Comparison of ENCODE assay signal across 8 cellular contexts in genomic region chr1:89762801-89763648, GRCh38. TPM values are rescaled to one million over a fixed set of nuclear protein-coding genes. Genes with fewer than 3 reads are reported as not detected.
A peak's percentile ranks its signal among the peaks of the same experiment; 100 is the strongest.
DNase-seq lines count a peak whose midpoint lies in the region; TF ChIP-seq lines count a peak whose summit lies in the region.

No MANE protein-coding gene starts in this region.

- H3K4me1 ChIP-seq in Loucy (ENCODE audit: insufficient read depth, low read length, poor library complexity, severe bottlenecking) = peaks cover 27% of the 10 kb centered on the region
- H3K4me1 ChIP-seq in trophoblast cell (ENCODE audit: control insufficient read depth in 1 of 2, insufficient read depth in 2 of 2, low read length in 2 of 2) = peaks cover 0 to 4% of the 10 kb centered on the region in 2 experiments
- H3K4me1 ChIP-seq in transverse colon = peaks cover 0 to 18% (median 6%) of the 10 kb centered on the region in 4 donors

- H4K8ac ChIP-seq in trophoblast cell (ENCODE audit: low read depth, low read length) = no peak overlapping the region

- H2AFZ ChIP-seq in Loucy (ENCODE audit: low read length) = peak overlapping the region; percentile 97
- H2AFZ ChIP-seq in trophoblast cell (ENCODE audit: insufficient read depth, low read length, poor library complexity) = peak overlapping the region; percentile 27

- H2BK120ac ChIP-seq in trophoblast cell (ENCODE audit: insufficient read depth, low read length, poor library complexity) = no peak overlapping the region

- H3K18ac ChIP-seq in trophoblast cell (ENCODE audit: low read length) = no peak overlapping the region

- WGBS in trophoblast cell (ENCODE audit: extremely low coverage, insufficient coverage, insufficient read length) = no CpG with 5 or more reads among the region's 46 CpGs
- 0 to 1% methylated on average over 3 to 46 of the region's 46 CpGs for WGBS in transverse colon (ENCODE audit: low coverage in 1 of 2), 2 donors

- TF ChIP-seq POLR2A in transverse colon (IDR thresholded peaks at IDR 0.05) = no peak

- no peaks in the 10 kb centered on the region for H3K9me2 ChIP-seq in Loucy (replicated peaks; ENCODE audit: low read depth, low read length)

- H3K9ac ChIP-seq in Loucy (ENCODE audit: low read depth, low read length, poor library complexity, severe bottlenecking) (peak overlapping the region; percentile 49), trophoblast cell (ENCODE audit: low read length) (no peak overlapping the region)

- H3K4me3 ChIP-seq in H7 (ENCODE audit: insufficient read depth, low read depth, low read length) (peak overlapping the region; percentile 42), Loucy (ENCODE audit: low read length, poor library complexity, severe bottlenecking) (peak overlapping the region; percentile 75), trophoblast cell (ENCODE audit: low read depth, low read length) (peak overlapping the region; percentile 63), transverse colon (peak overlapping the region; percentile 12 to 54 (median 38))

- TF ChIP-seq CTCF in Loucy (conservative IDR thresholded peaks at IDR 0.05; ENCODE audit: low read length) (peak; percentile 96), transverse colon (IDR thresholded peaks at IDR 0.05) (peak; percentile 93 to 98 (median 95))

- no peaks in the 10 kb centered on the region for H3K79me1 ChIP-seq in trophoblast cell (ENCODE audit: low read length)

- H3K4me2 ChIP-seq in Loucy (ENCODE audit: low read depth, low read length, poor library complexity, severe bottlenecking) = peak overlapping the region; percentile 88
- peak overlapping the region; percentile 74 for H3K4me2 ChIP-seq in trophoblast cell (ENCODE audit: low read length)

- peaks cover 22% of the 10 kb centered on the region for H3K27me3 ChIP-seq in H7 (ENCODE audit: control insufficient read depth, insufficient read depth, low read length)
- no peaks in the 10 kb centered on the region for H3K27me3 ChIP-seq in Loucy (ENCODE audit: insufficient read depth, low read length, poor library complexity, severe bottlenecking)
- no peaks in the 10 kb centered on the region for H3K27me3 ChIP-seq in trophoblast cell (ENCODE audit: insufficient read depth, low read length)
- no peaks in the 10 kb centered on the region for H3K27me3 ChIP-seq in transverse colon

- in situ Hi-C loops in transverse colon (cut with MboI; ENCODE audit: low pct_ligation_motif_present in 1 of 4, low pct_unique_long_range_greater_than_20kb in 1 of 4, low sequenced_read_pairs in 3 of 4) = loop anchor here (10.0 to 25.0 kb wide), 4 partner anchors 126 to 276 kb away; partner anchors contain the start of genes LRRC8B (in 3 of the 4) and LRRC8C (in 2 of the 4)

- H4K91ac ChIP-seq in trophoblast cell (ENCODE audit: low read depth, low read length) = no peak overlapping the region

- H3K36me3 ChIP-seq in H7 (replicated peaks; ENCODE audit: control insufficient read depth, insufficient read depth, low read length) (no peaks in the 10 kb centered on the region), Loucy (ENCODE audit: insufficient read depth, low read length) (no peaks in the 10 kb centered on the region), trophoblast cell (ENCODE audit: control insufficient read depth in 1 of 2, insufficient read depth in 2 of 2, low read length in 2 of 2) (no peaks in the 10 kb centered on the region), transverse colon (no peaks in the 10 kb centered on the region)

- H2AK5ac ChIP-seq in trophoblast cell (ENCODE audit: low read length) = no peak overlapping the region

- intact Hi-C loops in cardiac septum (cut with DNase I) = loop anchor here (1.0 to 10.0 kb wide), 4 partner anchors 130 to 280 kb away; partner anchors contain the start of gene LRRC8C
- intact Hi-C loops in transverse colon (cut with DNase I; ENCODE audit: low total_unique reads) = loop anchor here (5.0 to 10.0 kb wide), 2 partner anchors 131 to 278 kb away; partner anchors contain the start of gene LRRC8C

- no peak overlapping the region for H4K12ac ChIP-seq in trophoblast cell (ENCODE audit: low read depth, low read length)

- no peak overlapping the region for H3K23ac ChIP-seq in trophoblast cell (ENCODE audit: low read length)

- H3K79me2 ChIP-seq in Loucy (ENCODE audit: insufficient read depth, low read length) (no peaks in the 10 kb centered on the region), trophoblast cell (ENCODE audit: control insufficient read depth, insufficient read depth, low read length, poor library complexity) (no peaks in the 10 kb centered on the region)

- TF ChIP-seq EP300 in transverse colon (IDR thresholded peaks at IDR 0.05; ENCODE audit: low read depth) = no peak

- no peaks in the 10 kb centered on the region for H4K20me1 ChIP-seq in Loucy (ENCODE audit: insufficient read depth, low read length, poor library complexity, severe bottlenecking)

- H3K27ac ChIP-seq in trophoblast cell (ENCODE audit: low read depth, low read length) (no peak overlapping the region), transverse colon (peak overlapping the region; percentile 4 to 50 (median 26))

- no peaks in the 10 kb centered on the region for H3F3A ChIP-seq in Loucy (ENCODE audit: low read depth)

- no peak overlapping the region for H3K14ac ChIP-seq in trophoblast cell (ENCODE audit: low read length)

- no peak overlapping the region for H2BK12ac ChIP-seq in trophoblast cell (ENCODE audit: low read length)

- H3K9me3 ChIP-seq in Loucy (ENCODE audit: insufficient read depth, low read depth, low read length) (no peaks in the 10 kb centered on the region), trophoblast cell (ENCODE audit: insufficient read depth, low read depth, low read length) (peaks cover 2% of the 10 kb centered on the region), transverse colon (no peaks in the 10 kb centered on the region)

- no peak overlapping the region for H2BK5ac ChIP-seq in trophoblast cell (ENCODE audit: low read depth, low read length, poor library complexity)

- peak; percentile 75 for DNase-seq in GDM1 (lab: John Stamatoyannopoulos, UW)
- peak; percentile 91 for DNase-seq in H7
- DNase-seq in SKM-1 treated with dmso at 0.1 percent for 144 hours (lab: John Stamatoyannopoulos, UW; ENCODE audit: unreplicated experiment) = peak; percentile 51
- peak; percentile 65 for DNase-seq in activated naive CD8-positive, alpha-beta T cell treated with anti-CD3 and anti-CD28 coated beads, Interleukin-2, amount 50 U/mL, for 16 hours (ENCODE audit: low read depth, low spot score)
- peak; percentile 95 for DNase-seq in cardiac septum (ENCODE audit: low spot score)
- DNase-seq in trophoblast cell = peak; percentile 86 to 92
- DNase-seq in transverse colon = peak; percentile 87

- H3K4ac ChIP-seq in trophoblast cell (ENCODE audit: low read depth, low read length) = no peak overlapping the region

RNA-seq across cellular contexts. Expression of gene LRRC8D, which starts 57.8 kb away (rescaled TPM):
- 44.9 and 46.7 TPM in 2 replicates for total RNA-seq in H7 (2014; rRNA removed; shearing (Covaris generic))
- total RNA-seq in cardiac septum = 3.4 TPM
- 33.4 and 34.4 TPM in 2 replicates for polyA plus RNA-seq in trophoblast cell (2013)
- 10 to 100 TPM in 3 of 4 donors, 1 to 10 TPM in 1; 8.2 to 81.5 (median 52.4) TPM for total RNA-seq in transverse colon
